ENCODE assay signal across 1 cellular context in the genomic region with DNA sequence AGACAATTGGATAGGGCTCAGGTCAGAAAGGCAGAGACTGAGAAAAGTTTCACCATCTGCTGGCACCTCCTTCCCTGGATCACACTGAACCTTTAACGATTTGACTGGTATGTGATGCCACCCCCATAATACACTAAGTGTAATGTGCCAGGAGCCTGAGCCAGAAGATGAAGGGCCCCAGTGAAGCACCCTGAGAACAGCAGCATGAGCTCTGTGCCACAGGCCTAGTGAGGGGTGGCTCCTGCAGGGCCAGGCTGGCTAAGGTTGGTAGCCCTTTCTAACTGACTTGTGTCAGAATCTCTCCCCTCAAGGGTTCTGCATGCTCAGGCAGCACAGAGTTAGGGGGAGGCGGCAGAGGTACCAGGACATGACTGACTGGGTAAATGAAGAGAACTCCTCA.
TF ChIP-seq lines count a peak whose summit lies in the region.

No MANE protein-coding gene starts in this region.

TF ChIP-seq in WTC11, 78 proteins besides CTCF, POLR2A, EP300 and RAD21 (continued from another document):
- TF ChIP-seq ZMAT4 (CRISPR knock-in tag; IDR thresholded peaks at IDR 0.05) (no peak), ZNF423 (CRISPR knock-in tag; IDR thresholded peaks at IDR 0.05) (no peak), ELF4 (CRISPR knock-in tag; IDR thresholded peaks at IDR 0.05; ENCODE audit: low read depth) (no peak)
- TF ChIP-seq, protein P1, sequence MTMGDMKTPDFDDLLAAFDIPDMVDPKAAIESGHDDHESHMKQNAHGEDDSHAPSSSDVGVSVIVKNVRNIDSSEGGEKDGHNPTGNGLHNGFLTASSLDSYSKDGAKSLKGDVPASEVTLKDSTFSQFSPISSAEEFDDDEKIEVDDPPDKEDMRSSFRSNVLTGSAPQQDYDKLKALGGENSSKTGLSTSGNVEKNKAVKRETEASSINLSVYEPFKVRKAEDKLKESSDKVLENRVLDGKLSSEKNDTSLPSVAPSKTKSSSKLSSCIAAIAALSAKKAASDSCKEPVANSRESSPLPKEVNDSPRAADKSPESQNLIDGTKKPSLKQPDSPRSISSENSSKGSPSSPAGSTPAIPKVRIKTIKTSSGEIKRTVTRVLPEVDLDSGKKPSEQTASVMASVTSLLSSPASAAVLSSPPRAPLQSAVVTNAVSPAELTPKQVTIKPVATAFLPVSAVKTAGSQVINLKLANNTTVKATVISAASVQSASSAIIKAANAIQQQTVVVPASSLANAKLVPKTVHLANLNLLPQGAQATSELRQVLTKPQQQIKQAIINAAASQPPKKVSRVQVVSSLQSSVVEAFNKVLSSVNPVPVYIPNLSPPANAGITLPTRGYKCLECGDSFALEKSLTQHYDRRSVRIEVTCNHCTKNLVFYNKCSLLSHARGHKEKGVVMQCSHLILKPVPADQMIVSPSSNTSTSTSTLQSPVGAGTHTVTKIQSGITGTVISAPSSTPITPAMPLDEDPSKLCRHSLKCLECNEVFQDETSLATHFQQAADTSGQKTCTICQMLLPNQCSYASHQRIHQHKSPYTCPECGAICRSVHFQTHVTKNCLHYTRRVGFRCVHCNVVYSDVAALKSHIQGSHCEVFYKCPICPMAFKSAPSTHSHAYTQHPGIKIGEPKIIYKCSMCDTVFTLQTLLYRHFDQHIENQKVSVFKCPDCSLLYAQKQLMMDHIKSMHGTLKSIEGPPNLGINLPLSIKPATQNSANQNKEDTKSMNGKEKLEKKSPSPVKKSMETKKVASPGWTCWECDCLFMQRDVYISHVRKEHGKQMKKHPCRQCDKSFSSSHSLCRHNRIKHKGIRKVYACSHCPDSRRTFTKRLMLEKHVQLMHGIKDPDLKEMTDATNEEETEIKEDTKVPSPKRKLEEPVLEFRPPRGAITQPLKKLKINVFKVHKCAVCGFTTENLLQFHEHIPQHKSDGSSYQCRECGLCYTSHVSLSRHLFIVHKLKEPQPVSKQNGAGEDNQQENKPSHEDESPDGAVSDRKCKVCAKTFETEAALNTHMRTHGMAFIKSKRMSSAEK (CRISPR knock-in tag; IDR thresholded peaks at IDR 0.05; ENCODE audit: borderline replicate concordance): no peak
TF ChIP-seq in WTC11: peak in this region for 0.
